In the genomic region with DNA sequence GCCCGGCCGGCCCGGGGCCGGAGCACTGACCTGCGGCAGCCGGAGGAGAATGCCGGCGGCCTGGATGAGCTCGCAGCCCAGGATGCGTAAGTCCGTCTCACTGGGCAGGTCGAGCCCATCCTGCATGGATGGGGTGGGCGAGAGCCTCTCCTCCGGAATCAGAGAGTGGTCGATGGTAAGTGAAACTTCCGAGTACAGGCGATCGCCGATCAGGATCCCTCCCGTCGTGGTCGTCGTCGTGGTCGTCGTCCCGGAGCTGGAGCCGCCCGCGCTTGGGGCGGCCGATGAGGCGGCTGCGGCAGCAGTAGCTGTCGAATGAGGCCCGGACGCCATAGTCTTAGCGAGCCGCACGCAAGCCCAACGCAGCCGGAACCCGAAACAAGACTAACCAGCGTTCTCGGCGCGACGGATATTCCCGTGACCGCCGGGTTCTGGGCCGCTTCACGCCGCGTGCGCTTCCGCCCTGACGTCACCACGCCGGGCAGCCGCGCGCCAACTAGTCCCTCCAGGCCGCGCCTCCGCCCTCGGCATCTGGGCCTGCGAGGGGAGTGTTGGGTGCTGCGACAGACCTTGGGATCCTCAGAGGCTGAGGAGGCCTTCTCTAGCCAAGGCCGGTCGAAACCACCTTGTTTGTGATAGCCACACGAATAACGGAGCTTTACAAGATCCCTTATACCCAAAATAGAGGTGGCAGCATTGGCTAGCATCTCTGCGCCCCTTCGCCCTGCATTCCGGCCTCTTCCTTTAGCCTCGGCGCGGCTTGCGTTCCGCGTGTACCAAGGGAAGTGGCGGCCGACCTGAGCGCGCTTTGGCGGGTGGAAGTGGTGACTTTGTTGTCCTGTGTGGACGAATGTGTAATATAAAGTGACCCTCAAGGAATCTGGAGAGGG, we compare ENCODE assay signal across 8 cellular contexts. TPM values are rescaled to one million over a fixed set of nuclear protein-coding genes. Genes with fewer than 3 reads are reported as not detected.
A peak's percentile ranks its signal among the peaks of the same experiment; 100 is the strongest.
DNase-seq lines count a peak whose midpoint lies in the region; ATAC-seq and TF ChIP-seq lines count a peak whose summit lies in the region.

A gene (minus strand): TSS at position 386 of the 890 bp plus-strand sequence. CDS start 53 bp downstream, at position 333.

- peak within 1 kb of the TSS; percentile 88 for H3K4me3 ChIP-seq in colonic mucosa

- H3K4me1 ChIP-seq in colonic mucosa, result peaks cover 23% of the 10 kb centered on the region

- peak within 1 kb of the TSS; percentile 99 for H3K27ac Mint-ChIP-seq in activated CD4-positive, alpha-beta T cell treated with anti-CD3 and anti-CD28 coated beads, Interleukin-2, amount 10 ng/mL, durations not matched to agents 24 days and 14 days

- peaks cover 8% of the 10 kb centered on the region for H3K36me3 ChIP-seq in colonic mucosa

- intact Hi-C loops in activated CD4-positive, alpha-beta T cell treated with anti-CD3 and anti-CD28 coated beads, Interleukin-2, amount 10 ng/mL, durations not matched to agents 24 days and 14 days (cut with micrococcal nuclease), result loop anchor here (1.0 to 5.0 kb wide), 10 partner anchors 15 to 1308 kb away; a partner anchor contains a TSS
- intact Hi-C loops in colonic mucosa (cut with DNase I), result loop anchor here (1.0 to 10.0 kb wide), 2 partner anchors 15 to 605 kb away; a partner anchor contains a TSS

- no peaks in the 10 kb centered on the region for H3K27me3 ChIP-seq in colonic mucosa
- no peaks in the 10 kb centered on the region for H3K27me3 ChIP-seq in layer of hippocampus (ENCODE audit: control insufficient read depth, insufficient read depth, low read length)

- peaks cover 50% of the 10 kb centered on the region for H3K36me3 Mint-ChIP-seq in activated CD4-positive, alpha-beta T cell treated with anti-CD3 and anti-CD28 coated beads, Interleukin-2, amount 10 ng/mL, durations not matched to agents 24 days and 14 days (ENCODE audit: low read depth)

- peaks cover 44% of the 10 kb centered on the region for H3K4me1 Mint-ChIP-seq in activated CD4-positive, alpha-beta T cell treated with anti-CD3 and anti-CD28 coated beads, Interleukin-2, amount 10 ng/mL, durations not matched to agents 24 days and 14 days

- peak within 1 kb of the TSS; percentile 94 for H3K4me3 Mint-ChIP-seq in activated CD4-positive, alpha-beta T cell treated with anti-CD3 and anti-CD28 coated beads, Interleukin-2, amount 10 ng/mL, durations not matched to agents 24 days and 14 days

- H3K9me3 ChIP-seq in colonic mucosa, result no peaks in the 10 kb centered on the region

- DNase-seq in C1 segment of cervical spinal cord (lab: John Stamatoyannopoulos, UW) (peak; percentile 73 to 96 (median 91)), NCI-H526 treated with DMSO at 0.1 percent for 48 hours (lab: John Stamatoyannopoulos, UW) (peak; percentile 86), colonic mucosa (peak; percentile 96)
- DNase-seq in activated CD4-positive, alpha-beta T cell treated with anti-CD3 and anti-CD28 coated beads, Interleukin-2, amount 10 ng/mL, durations not matched to agents 24 days and 14 days, result peak; percentile 99
- DNase-seq in stimulated activated CD4-positive, alpha-beta T cell treated with anti-CD3 and anti-CD28 coated beads, Interleukin-1b, Interleukin-23, amount 100 ng/mL, for 24 hours (ENCODE audit: low read depth in 4 of 4, low spot score in 1 of 4), result peak; percentile 91 to 93 (median 93)

- no peaks in the 10 kb centered on the region for H3K9me3 Mint-ChIP-seq in activated CD4-positive, alpha-beta T cell treated with anti-CD3 and anti-CD28 coated beads, Interleukin-2, amount 10 ng/mL, durations not matched to agents 24 days and 14 days

- no peak for TF ChIP-seq CTCF in colonic mucosa (IDR thresholded peaks at IDR 0.05)

- H3K27me3 Mint-ChIP-seq in activated CD4-positive, alpha-beta T cell treated with anti-CD3 and anti-CD28 coated beads, Interleukin-2, amount 10 ng/mL, durations not matched to agents 24 days and 14 days, result no peaks in the 10 kb centered on the region

- H3K9ac ChIP-seq in colonic mucosa (ENCODE audit: low read depth in 2 of 2, low read length in 2 of 2), result peak within 1 kb of the TSS; percentile 100

- H3K27ac ChIP-seq in colonic mucosa, result peak within 1 kb of the TSS; percentile 100
- peak within 1 kb of the TSS; percentile 99 for H3K27ac ChIP-seq in layer of hippocampus (ENCODE audit: low read depth, low read length)

- ATAC-seq in GM19351 (IDR thresholded peaks at IDR 0.05; ENCODE audit: unreplicated experiment), result peak; percentile 78
- peak; percentile 72 for ATAC-seq in HG03520 (IDR thresholded peaks at IDR 0.05; ENCODE audit: unreplicated experiment)

RNA-seq across cellular contexts. Expression of the gene that starts here (rescaled TPM):
- 171 and 172 TPM in 2 replicates for total RNA-seq in activated CD4-positive, alpha-beta T cell treated with anti-CD3 and anti-CD28 coated beads, Interleukin-2, amount 10 ng/mL, durations not matched to agents 24 days and 14 days
- 100 to 1,000 TPM in 1 of 2 donors, 10 to 100 TPM in 1; 76.4 to 103 TPM for total RNA-seq in colonic mucosa

Comparison
In these comparisons a context has a peak if more than half of its experiments do, and no peak if none do; other contexts are left out.
1. Peak in every context shown above with its lines: DNase-seq, ATAC-seq, H3K4me3 ChIP-seq and H3K27ac ChIP-seq.